ENCODE assay signal across 15 cellular contexts in genomic region chr3:177447938-177448337, GRCh38.
DNase-seq lines count a peak whose midpoint lies in the region; FAIRE-seq and TF ChIP-seq lines count a peak whose summit lies in the region.
"Had no signal": no experiment of that assay in that cellular context is flagged by ENCODE, and none has a peak within 500 bp of the region (broad histone marks: within the 10 kb centered on the region; RNA-seq: fewer than 3 reads in every experiment).

No MANE protein-coding gene starts in this region.

- dilution Hi-C loops in keratinocyte (cut with MboI; ENCODE audit: extremely low pct_ligation_motif_present, low sequenced_read_pairs): no loop called here

- peaks cover 62% of the 10 kb centered on the region for H3F3A ChIP-seq in PC-9 (ENCODE audit: insufficient read depth, low read depth)

- intact Hi-C loops in PC-9 (cut with micrococcal nuclease; ENCODE audit: unreplicated experiment): loop anchor here (1.0 to 5.0 kb wide), 5 partner anchors 76 to 481 kb away; no protein-coding TSS in a partner anchor

- no peaks in the 10 kb centered on the region for H4K20me1 ChIP-seq in PC-9 (ENCODE audit: insufficient read depth)
- no peaks in the 10 kb centered on the region for H4K20me1 ChIP-seq in keratinocyte (ENCODE audit: control insufficient read depth, extremely low read depth, insufficient read depth, low read length)

- TF ChIP-seq POLR2A in suprapubic skin (IDR thresholded peaks at IDR 0.05): no peak

- H3K27ac ChIP-seq in PC-9: peak overlapping the region; percentile 89
- H3K27ac ChIP-seq in keratinocyte (ENCODE audit: control insufficient read depth, insufficient read depth, low read length): peak overlapping the region; percentile 96
- H3K27ac ChIP-seq in suprapubic skin: peak overlapping the region; percentile 36
- H3K27ac ChIP-seq: thoracic aorta had no signal

- H3K36me3 ChIP-seq in PC-9 (ENCODE audit: low read depth): no peaks in the 10 kb centered on the region
- H3K36me3 ChIP-seq in keratinocyte (ENCODE audit: control insufficient read depth in 2 of 2, extremely low read depth in 1 of 2, insufficient read depth in 2 of 2, low read length in 2 of 2): no peaks in the 10 kb centered on the region
- no peaks in the 10 kb centered on the region for H3K36me3 ChIP-seq in suprapubic skin
- H3K36me3 ChIP-seq: thoracic aorta had no signal

- H3K9me2 ChIP-seq in PC-9 (ENCODE audit: insufficient read depth): no peaks in the 10 kb centered on the region

- TF ChIP-seq CTCF in PC-9 (conservative IDR thresholded peaks at IDR 0.05) (no peak), keratinocyte (optimal IDR thresholded peaks at IDR 0.05 in 1 of 3, IDR thresholded peaks at IDR 0.05 in 1 of 3, conservative IDR thresholded peaks at IDR 0.05 in 1 of 3; ENCODE audit: extremely low read depth in 1 of 3, insufficient read depth in 2 of 3, low read length in 3 of 3) (peak in 2 of 3 experiments; percentile 2 to 18), suprapubic skin (IDR thresholded peaks at IDR 0.05) (no peak)

- H2AFZ ChIP-seq in PC-9 (no peak overlapping the region), keratinocyte (ENCODE audit: control insufficient read depth, low read length) (no peak overlapping the region)

- no peak overlapping the region for H3K9ac ChIP-seq in keratinocyte (ENCODE audit: control insufficient read depth, extremely low read depth, insufficient read depth, low read length)

- H3K79me2 ChIP-seq in PC-9 (ENCODE audit: low read depth) (no peaks in the 10 kb centered on the region), keratinocyte (ENCODE audit: control insufficient read depth, insufficient read depth, low read length) (no peaks in the 10 kb centered on the region)

- TF ChIP-seq EP300 in suprapubic skin (IDR thresholded peaks at IDR 0.05): no peak

- H3K4me3 ChIP-seq in PC-9 (0 out of 2 replicates have a peak overlapping the region, but pooled peaks have one; percentile 9), keratinocyte (ENCODE audit: control insufficient read depth in 2 of 3, extremely low read depth in 1 of 3, insufficient read depth in 2 of 3, low read depth in 1 of 3, low read length in 3 of 3) (peak overlapping the region in 1 of 3 experiments; percentile 31), suprapubic skin (no peak overlapping the region)
- H3K4me3 ChIP-seq: thoracic aorta had no signal

- CTCF ChIA-PET in PC-9 (lab: Charles Lee): interaction anchor here (0.9 kb wide), 1 partner anchor 251 kb away, joined by 3 read pairs; the partner anchor contains the start of gene TBL1XR1

- peak overlapping the region; percentile 43 for H3K4me2 ChIP-seq in PC-9
- H3K4me2 ChIP-seq in keratinocyte (ENCODE audit: control insufficient read depth, extremely low read depth, insufficient read depth, low read depth, low read length): peak overlapping the region; percentile 67

- POLR2A ChIA-PET in PC-9 (lab: Charles Lee; ENCODE audit: unreplicated experiment): interaction anchor here (0.5 to 1.0 kb wide), 5 partner anchors 76 to 396 kb away, joined by 4 to 8 read pairs (median 4); no protein-coding TSS in a partner anchor

- peaks cover 75% of the 10 kb centered on the region for H3K4me1 ChIP-seq in PC-9 (replicated peaks; ENCODE audit: insufficient read depth)
- H3K4me1 ChIP-seq in keratinocyte (ENCODE audit: control insufficient read depth, extremely low read depth, insufficient read depth, low read length): peaks cover 51% of the 10 kb centered on the region
- H3K4me1 ChIP-seq in suprapubic skin: peaks cover 36% of the 10 kb centered on the region

- no peaks in the 10 kb centered on the region for H3K9me1 ChIP-seq in keratinocyte (ENCODE audit: control insufficient read depth, extremely low read depth, insufficient read depth, low read length)

- H3K9me3 ChIP-seq in PC-9 (ENCODE audit: insufficient read depth, low read depth): 0 out of 2 replicates have a peak, but pooled peaks cover 8% of the 10 kb centered on the region
- no peaks in the 10 kb centered on the region for H3K9me3 ChIP-seq in keratinocyte (ENCODE audit: control insufficient read depth, low read depth, low read length)
- H3K9me3 ChIP-seq in suprapubic skin: no peaks in the 10 kb centered on the region
- H3K9me3 ChIP-seq: thoracic aorta had no signal

- FAIRE-seq in keratinocyte (lab: Jason Lieb, UNC): peak; percentile 99

- DNase-seq in NCI-H1436 (lab: John Stamatoyannopoulos, UW) (peak; percentile 37), NCI-H1436 treated with DMSO at 0.1 percent for 48 hours (lab: John Stamatoyannopoulos, UW) (no peak), PC-9 (peak; percentile 95), keratinocyte (ENCODE audit: low read depth, low spot score) (peak; percentile 96), suprapubic skin (ENCODE audit: low spot score in 2 of 2) (peak in 1 of 2 donors; percentile 75), NCI-H446 treated with DMSO at 0.1 percent for 48 hours (lab: John Stamatoyannopoulos, UW) (no peak), cerebellar cortex (ENCODE audit: low spot score) (no peak), NCI-H2107 treated with DMSO at 0.1 percent for 48 hours (lab: John Stamatoyannopoulos, UW; ENCODE audit: unreplicated experiment) (no peak)
- DNase-seq: activated CD4-positive, alpha-beta memory T cell treated with anti-CD3 and anti-CD28 coated beads, Interleukin-2, amount 10 ng/mL, durations not matched to agents 7 days and 5 days; caudate nucleus; GOT3; NCI-H1417 treated with DMSO at 0.1 percent for 48 hours; OCI-M1; retina had no signal

- 62% methylated on average over 3 of the region's 3 CpGs for WGBS in suprapubic skin

- no TSS peak for BruUV-seq in PC-9 (replicated peaks; lab: Mats Ljungman, UMichigan)

- H3K27me3 ChIP-seq in PC-9 (ENCODE audit: insufficient read depth, low read depth): no peaks in the 10 kb centered on the region
- H3K27me3 ChIP-seq in keratinocyte (ENCODE audit: control insufficient read depth, extremely low read depth, insufficient read depth, low read length): no peaks in the 10 kb centered on the region
- H3K27me3 ChIP-seq in suprapubic skin: no peaks in the 10 kb centered on the region

Comparison
In these comparisons a context has a peak if more than half of its experiments do, and no peak if none do; other contexts are left out.
1. DNase-seq: peak in NCI-H1436 (single experiment), PC-9 (2 of 2) and keratinocyte (single experiment); none in NCI-H1436 treated with DMSO at 0.1 percent for 48 hours (single experiment), NCI-H446 treated with DMSO at 0.1 percent for 48 hours (single experiment), cerebellar cortex (single experiment) and NCI-H2107 treated with DMSO at 0.1 percent for 48 hours (single experiment).
2. H3K27ac ChIP-seq: peak in every context shown above with its lines; median percentile 96 in keratinocyte; 89 in PC-9; 36 in suprapubic skin.
3. CTCF ChIP-seq: peak in keratinocyte (2 of 3); none in PC-9 (single experiment) and suprapubic skin (0 of 2).